ENCODE assay signal across 19 cellular contexts in genomic region chrX:46673596-46673995, GRCh38.
DNase-seq lines count a peak whose midpoint lies in the region; ATAC-seq and TF ChIP-seq lines count a peak whose summit lies in the region.
"Had no signal": no experiment of that assay in that cellular context is flagged by ENCODE, and none has a peak within 500 bp of the region (broad histone marks: within the 10 kb centered on the region; RNA-seq: fewer than 3 reads in every experiment).

No MANE protein-coding gene starts in this region.

- H3K4me1 ChIP-seq in trophoblast cell (ENCODE audit: control insufficient read depth in 1 of 2, insufficient read depth in 2 of 2, low read length in 2 of 2): no peaks in the 10 kb centered on the region
- H3K4me1 ChIP-seq in body of pancreas: no peaks in the 10 kb centered on the region
- H3K4me1 ChIP-seq: BLaER1, Caco-2 had no signal

- H2BK120ac ChIP-seq in trophoblast cell (ENCODE audit: insufficient read depth, low read length, poor library complexity): no peak overlapping the region

- TF ChIP-seq POLR2A in body of pancreas (IDR thresholded peaks at IDR 0.05): no peak

- no peak for TF ChIP-seq CTCF in body of pancreas (IDR thresholded peaks at IDR 0.05)

- no peaks in the 10 kb centered on the region for H3K79me1 ChIP-seq in trophoblast cell (ENCODE audit: low read length)

- H3K36me3 ChIP-seq in SK-N-MC (ENCODE audit: insufficient read depth, low read length) (no peaks in the 10 kb centered on the region), trophoblast cell (ENCODE audit: control insufficient read depth in 1 of 2, insufficient read depth in 2 of 2, low read length in 2 of 2) (no peaks in the 10 kb centered on the region), body of pancreas (replicated peaks in 1 of 2; ENCODE audit: insufficient read depth in 1 of 2, low read depth in 2 of 2) (no peaks in the 10 kb centered on the region)
- H3K36me3 ChIP-seq: BLaER1 had no signal

- H3K9me3 ChIP-seq in SK-N-MC (ENCODE audit: low read depth, low read length) (no peaks in the 10 kb centered on the region), trophoblast cell (ENCODE audit: insufficient read depth, low read depth, low read length) (no peaks in the 10 kb centered on the region), body of pancreas (no peaks in the 10 kb centered on the region)
- H3K9me3 ChIP-seq: BLaER1, Caco-2 had no signal

- no peak for ATAC-seq in body of pancreas
- ATAC-seq: CD8-positive, alpha-beta T cell; HCT116 had no signal

- DNase-seq in ELF-1 (ENCODE audit: low read depth, low spot score): peak; percentile 10
- DNase-seq in SK-N-MC (ENCODE audit: low read depth, low spot score): no peak
- DNase-seq in islet precursor cell: peak; percentile 63
- DNase-seq in trophoblast cell: peak; percentile 69 to 77
- no peak for DNase-seq in body of pancreas
- DNase-seq in DMS114 treated with DMSO at 0.1 percent for 48 hours (lab: John Stamatoyannopoulos, UW; ENCODE audit: unreplicated experiment): no peak
- DNase-seq in amygdala (lab: John Stamatoyannopoulos, UW): no peak
- DNase-seq: Caco-2; CD4-positive, CD25-positive, alpha-beta regulatory T cell; CD8-positive, alpha-beta T cell; DMS79; EL; GF-D8; GM23248; H9 had no signal

- H3K4me2 ChIP-seq in trophoblast cell (ENCODE audit: low read length): no peak overlapping the region
- H3K4me2 ChIP-seq: BLaER1 had no signal

- no CpG with 5 or more reads among the region's 4 CpGs for WGBS in trophoblast cell (ENCODE audit: extremely low coverage, insufficient coverage, insufficient read length)
- WGBS in body of pancreas, 2 donors: 90 to 92% methylated on average over 4 of the region's 4 CpGs

- H3K23ac ChIP-seq in trophoblast cell (ENCODE audit: low read length): no peak overlapping the region

- no peak overlapping the region for H3K4ac ChIP-seq in trophoblast cell (ENCODE audit: low read depth, low read length)

- no peak overlapping the region for H2BK5ac ChIP-seq in trophoblast cell (ENCODE audit: low read depth, low read length, poor library complexity)

- no peak overlapping the region for H3K14ac ChIP-seq in trophoblast cell (ENCODE audit: low read length)

- no peak overlapping the region for H3K18ac ChIP-seq in trophoblast cell (ENCODE audit: low read length)

- no peak overlapping the region for H2BK12ac ChIP-seq in trophoblast cell (ENCODE audit: low read length)

- H4K12ac ChIP-seq in trophoblast cell (ENCODE audit: low read depth, low read length): no peak overlapping the region

- no peak overlapping the region for H2AFZ ChIP-seq in trophoblast cell (ENCODE audit: insufficient read depth, low read length, poor library complexity)
- H2AFZ ChIP-seq: GM23248 had no signal

- intact Hi-C loops in body of pancreas (cut with DNase I): no loop called here

- H4K91ac ChIP-seq in trophoblast cell (ENCODE audit: low read depth, low read length): no peak overlapping the region

- H3K4me3 ChIP-seq in SK-N-MC: no peak overlapping the region
- no peak overlapping the region for H3K4me3 ChIP-seq in trophoblast cell (ENCODE audit: low read depth, low read length)
- no peak overlapping the region for H3K4me3 ChIP-seq in body of pancreas
- H3K4me3 ChIP-seq: BLaER1, GM23248 had no signal

- H3K79me2 ChIP-seq in trophoblast cell (ENCODE audit: control insufficient read depth, insufficient read depth, low read length, poor library complexity): no peaks in the 10 kb centered on the region

- H4K8ac ChIP-seq in trophoblast cell (ENCODE audit: low read depth, low read length): no peak overlapping the region

- no peak overlapping the region for H2AK5ac ChIP-seq in trophoblast cell (ENCODE audit: low read length)

- H3K27me3 ChIP-seq in trophoblast cell (ENCODE audit: insufficient read depth, low read length): no peaks in the 10 kb centered on the region
- H3K27me3 ChIP-seq in body of pancreas: no peaks in the 10 kb centered on the region
- H3K27me3 ChIP-seq: BLaER1 had no signal

- H3K27ac ChIP-seq in SK-N-MC: peak overlapping the region; percentile 46; the same call in 1 of the 2 replicates
- H3K27ac ChIP-seq in trophoblast cell (ENCODE audit: low read depth, low read length): no peak overlapping the region
- H3K27ac ChIP-seq in body of pancreas: no peak overlapping the region
- H3K27ac ChIP-seq: 22Rv1, BLaER1, C4-2B, GM23248 had no signal

- no peak overlapping the region for H3K9ac ChIP-seq in SK-N-MC (ENCODE audit: insufficient read length)
- no peak overlapping the region for H3K9ac ChIP-seq in trophoblast cell (ENCODE audit: low read length)
- H3K9ac ChIP-seq: BLaER1, GM23248 had no signal

Comparison
In these comparisons a context has a peak if more than half of its experiments do, and no peak if none do; other contexts are left out.
1. DNase-seq: peak in ELF-1 (single experiment), islet precursor cell (single experiment) and trophoblast cell (2 of 2); none in SK-N-MC (single experiment), body of pancreas (0 of 4), DMS114 treated with DMSO at 0.1 percent for 48 hours (single experiment) and amygdala (0 of 56).